19 cellular contexts compared by ENCODE assay signal in genomic region chr17:36566081-36566480, GRCh38. TPM values are rescaled to one million over a fixed set of nuclear protein-coding genes. Genes with fewer than 3 reads are reported as not detected.
DNase-seq lines count a peak whose midpoint lies in the region; ATAC-seq and TF ChIP-seq lines count a peak whose summit lies in the region.
"Had no signal": no experiment of that assay in that cellular context is flagged by ENCODE, and none has a peak within 500 bp of the region (broad histone marks: within the 10 kb centered on the region; RNA-seq: fewer than 3 reads in every experiment).

No MANE protein-coding gene starts in this region.

- H3K27me3 Mint-ChIP-seq in activated CD4-positive, alpha-beta T cell treated with anti-CD3 and anti-CD28 coated beads for 36 hours = no peaks in the 10 kb centered on the region
- no peaks in the 10 kb centered on the region for H3K27me3 Mint-ChIP-seq in activated CD4-positive, alpha-beta T cell treated with anti-CD3 and anti-CD28 coated beads, Interleukin-2, amount 10 ng/mL, durations not matched to agents 7 days and 5 days
- H3K27me3 Mint-ChIP-seq in natural killer cell (ENCODE audit: low read depth in 2 of 2) = no peaks in the 10 kb centered on the region
- H3K27me3 Mint-ChIP-seq in natural killer cell treated with Interleukin-12 subunit alpha and Interleukin-12 subunit beta and Interleukin-15 and Interleukin-18, amount 100 ng/mL, for 72 hours = no peaks in the 10 kb centered on the region
- no peaks in the 10 kb centered on the region for H3K27me3 Mint-ChIP-seq in nephron progenitor cell (ENCODE audit: low read depth, poor library complexity)
- H3K27me3 Mint-ChIP-seq in type B pancreatic cell = no peaks in the 10 kb centered on the region

- intact Hi-C loops in activated CD4-positive, alpha-beta T cell treated with anti-CD3 and anti-CD28 coated beads for 36 hours (cut with DNase I, micrococcal nuclease) = no loop called here
- intact Hi-C loops in natural killer cell (cut with micrococcal nuclease) = no loop called here

- H3K36me3 Mint-ChIP-seq in activated CD4-positive, alpha-beta T cell treated with anti-CD3 and anti-CD28 coated beads for 36 hours (ENCODE audit: low read depth) = peaks cover 56% of the 10 kb centered on the region
- H3K36me3 Mint-ChIP-seq in activated CD4-positive, alpha-beta T cell treated with anti-CD3 and anti-CD28 coated beads, Interleukin-2, amount 10 ng/mL, durations not matched to agents 7 days and 5 days (ENCODE audit: low read depth) = peaks cover 64% of the 10 kb centered on the region
- no peaks in the 10 kb centered on the region for H3K36me3 Mint-ChIP-seq in natural killer cell
- H3K36me3 Mint-ChIP-seq in natural killer cell treated with Interleukin-12 subunit alpha and Interleukin-12 subunit beta and Interleukin-15 and Interleukin-18, amount 100 ng/mL, for 72 hours = peaks cover 20% of the 10 kb centered on the region
- H3K36me3 Mint-ChIP-seq in nephron progenitor cell (ENCODE audit: low read depth) = peaks cover 76% of the 10 kb centered on the region
- peaks cover 26% of the 10 kb centered on the region for H3K36me3 Mint-ChIP-seq in type B pancreatic cell

- CTCF ChIA-PET in activated CD4-positive, alpha-beta T cell treated with anti-CD3 and anti-CD28 coated beads for 36 hours (lab: Charles Lee) = interaction anchor here (0.6 to 1.6 kb wide), 3 partner anchors 17 to 885 kb away, joined by 3 to 7 read pairs (median 3); no protein-coding TSS in a partner anchor
- CTCF ChIA-PET in activated CD4-positive, alpha-beta T cell treated with anti-CD3 and anti-CD28 coated beads, Interleukin-2, amount 10 ng/mL, durations not matched to agents 7 days and 5 days (lab: Charles Lee) = interaction anchor here (1.1 to 1.7 kb wide), 2 partner anchors 29 to 36 kb away, joined by 3 to 5 read pairs; no protein-coding TSS in a partner anchor

- TF ChIP-seq CTCF in natural killer cell (IDR thresholded peaks at IDR 0.05) = no peak
- TF ChIP-seq CTCF in nephron progenitor cell (IDR thresholded peaks at IDR 0.05) = no peak
- no peak for TF ChIP-seq CTCF in type B pancreatic cell (conservative IDR thresholded peaks at IDR 0.05)

- H3K4me3 Mint-ChIP-seq in activated CD4-positive, alpha-beta T cell treated with anti-CD3 and anti-CD28 coated beads for 36 hours = no peak overlapping the region
- no peak overlapping the region for H3K4me3 Mint-ChIP-seq in activated CD4-positive, alpha-beta T cell treated with anti-CD3 and anti-CD28 coated beads, Interleukin-2, amount 10 ng/mL, durations not matched to agents 7 days and 5 days
- no peak overlapping the region for H3K4me3 Mint-ChIP-seq in natural killer cell
- no peak overlapping the region for H3K4me3 Mint-ChIP-seq in natural killer cell treated with Interleukin-12 subunit alpha and Interleukin-12 subunit beta and Interleukin-15 and Interleukin-18, amount 100 ng/mL, for 72 hours
- H3K4me3 Mint-ChIP-seq in nephron progenitor cell = no peak overlapping the region
- no peak overlapping the region for H3K4me3 Mint-ChIP-seq in type B pancreatic cell
- H3K4me3 Mint-ChIP-seq: CD8-positive, alpha-beta T cell had no signal

- H3K9me3 Mint-ChIP-seq in activated CD4-positive, alpha-beta T cell treated with anti-CD3 and anti-CD28 coated beads for 36 hours (ENCODE audit: low read depth) = no peaks in the 10 kb centered on the region
- H3K9me3 Mint-ChIP-seq in activated CD4-positive, alpha-beta T cell treated with anti-CD3 and anti-CD28 coated beads, Interleukin-2, amount 10 ng/mL, durations not matched to agents 7 days and 5 days = no peaks in the 10 kb centered on the region
- H3K9me3 Mint-ChIP-seq in natural killer cell (no peaks in the 10 kb centered on the region), nephron progenitor cell (no peaks in the 10 kb centered on the region), type B pancreatic cell (no peaks in the 10 kb centered on the region)
- H3K9me3 Mint-ChIP-seq in natural killer cell treated with Interleukin-12 subunit alpha and Interleukin-12 subunit beta and Interleukin-15 and Interleukin-18, amount 100 ng/mL, for 72 hours = no peaks in the 10 kb centered on the region
- H3K9me3 Mint-ChIP-seq: CD8-positive, alpha-beta T cell had no signal

- POLR2A ChIA-PET in activated CD4-positive, alpha-beta T cell treated with anti-CD3 and anti-CD28 coated beads for 36 hours (lab: Charles Lee) = no interaction called here
- POLR2A ChIA-PET in activated CD4-positive, alpha-beta T cell treated with anti-CD3 and anti-CD28 coated beads, Interleukin-2, amount 10 ng/mL, durations not matched to agents 7 days and 5 days (lab: Charles Lee) = interaction anchor here (0.7 kb wide), 1 partner anchor 20 kb away, joined by 5 read pairs; no protein-coding TSS in a partner anchor

- peak overlapping the region; percentile 19 for H3K27ac Mint-ChIP-seq in activated CD4-positive, alpha-beta T cell treated with anti-CD3 and anti-CD28 coated beads for 36 hours
- H3K27ac Mint-ChIP-seq in activated CD4-positive, alpha-beta T cell treated with anti-CD3 and anti-CD28 coated beads, Interleukin-2, amount 10 ng/mL, durations not matched to agents 7 days and 5 days = no peak overlapping the region
- H3K27ac Mint-ChIP-seq in natural killer cell (peak overlapping the region; percentile 8 to 53), nephron progenitor cell (no peak overlapping the region), type B pancreatic cell (no peak overlapping the region)
- H3K27ac Mint-ChIP-seq in natural killer cell treated with Interleukin-12 subunit alpha and Interleukin-12 subunit beta and Interleukin-15 and Interleukin-18, amount 100 ng/mL, for 72 hours = peak overlapping the region in 1 of 2 donors; percentile 61
- H3K27ac Mint-ChIP-seq: CD8-positive, alpha-beta T cell had no signal

- no peak for ATAC-seq in activated CD4-positive, alpha-beta T cell treated with anti-CD3 and anti-CD28 coated beads for 36 hours
- ATAC-seq in natural killer cell = no peak
- no peak for ATAC-seq in natural killer cell treated with Interleukin-12 subunit alpha and Interleukin-12 subunit beta and Interleukin-15 and Interleukin-18, amount 100 ng/mL, for 72 hours
- ATAC-seq: CD8-positive, alpha-beta T cell; Panc1 had no signal

- DNase-seq in activated CD4-positive, alpha-beta T cell treated with anti-CD3 and anti-CD28 coated beads for 36 hours = no peak
- DNase-seq in activated CD4-positive, alpha-beta T cell treated with anti-CD3 and anti-CD28 coated beads, Interleukin-2, amount 10 ng/mL, durations not matched to agents 7 days and 5 days = no peak
- DNase-seq in natural killer cell = no peak
- DNase-seq in natural killer cell treated with Interleukin-12 subunit alpha and Interleukin-12 subunit beta and Interleukin-15 and Interleukin-18, amount 100 ng/mL, for 72 hours (ENCODE audit: low spot score) = no peak
- DNase-seq in iris pigment epithelial cell (ENCODE audit: low read depth) = peak; percentile 27
- no peak for DNase-seq in nephron progenitor cell
- no peak for DNase-seq in type B pancreatic cell (ENCODE audit: extremely low spot score, unreplicated experiment)
- no peak for DNase-seq in DMS 273 treated with DMSO at 0.1 percent for 48 hours (lab: John Stamatoyannopoulos, UW)
- DNase-seq: ACHN; CD8-positive, alpha-beta T cell; IMR-90; NCI-H1105; NCI-H2081; NCI-H2171; NCI-H345; NCI-H524 treated with DMSO at 0.1 percent for 48 hours; NCI-H82; SIG-M5 had no signal

- peaks cover 12% of the 10 kb centered on the region for H3K4me1 Mint-ChIP-seq in activated CD4-positive, alpha-beta T cell treated with anti-CD3 and anti-CD28 coated beads for 36 hours
- peaks cover 18% of the 10 kb centered on the region for H3K4me1 Mint-ChIP-seq in activated CD4-positive, alpha-beta T cell treated with anti-CD3 and anti-CD28 coated beads, Interleukin-2, amount 10 ng/mL, durations not matched to agents 7 days and 5 days
- H3K4me1 Mint-ChIP-seq in natural killer cell (peaks cover 19 to 23% of the 10 kb centered on the region in 2 donors), nephron progenitor cell (no peaks in the 10 kb centered on the region), type B pancreatic cell (ENCODE audit: unreplicated experiment) (no peaks in the 10 kb centered on the region)
- peaks cover 8 to 16% of the 10 kb centered on the region in 2 donors for H3K4me1 Mint-ChIP-seq in natural killer cell treated with Interleukin-12 subunit alpha and Interleukin-12 subunit beta and Interleukin-15 and Interleukin-18, amount 100 ng/mL, for 72 hours (ENCODE audit: low read depth in 2 of 2)

RNA-seq across cellular contexts. Expression of gene GGNBP2, which starts 21.4 kb away (rescaled TPM):
- 10 to 100 TPM; 75.2 to 81.4 TPM for total RNA-seq in activated CD4-positive, alpha-beta T cell treated with anti-CD3 and anti-CD28 coated beads for 36 hours
- total RNA-seq in activated CD4-positive, alpha-beta T cell treated with anti-CD3 and anti-CD28 coated beads, Interleukin-2, amount 10 ng/mL, durations not matched to agents 7 days and 5 days = 100 to 1,000 TPM; 111 to 116 TPM
- total RNA-seq in natural killer cell = 100 to 1,000 TPM; 183 to 233 (median 197) TPM
- total RNA-seq in natural killer cell treated with Interleukin-12 subunit alpha and Interleukin-12 subunit beta and Interleukin-15 and Interleukin-18, amount 100 ng/mL, for 72 hours = 100 to 1,000 TPM; 128 to 130 TPM
- 63.7 and 72.0 TPM in 2 replicates for total RNA-seq in type B pancreatic cell (ENCODE audit: low replicate concordance)

RNA-seq across cellular contexts. Expression of gene DHRS11, which starts 25.6 kb away (rescaled TPM):
- 10 to 100 TPM in 1 of 2 experiments, 1 to 10 TPM in 1; 9.2 to 10.2 TPM for total RNA-seq in activated CD4-positive, alpha-beta T cell treated with anti-CD3 and anti-CD28 coated beads for 36 hours
- total RNA-seq in activated CD4-positive, alpha-beta T cell treated with anti-CD3 and anti-CD28 coated beads, Interleukin-2, amount 10 ng/mL, durations not matched to agents 7 days and 5 days = 1 to 10 TPM; 4.8 to 5.0 TPM
- total RNA-seq in natural killer cell (1 to 10 TPM; 2.7 to 6.0 (median 4.9) TPM), type B pancreatic cell (ENCODE audit: low replicate concordance) (30.0 and 60.0 TPM in 2 replicates)
- total RNA-seq in natural killer cell treated with Interleukin-12 subunit alpha and Interleukin-12 subunit beta and Interleukin-15 and Interleukin-18, amount 100 ng/mL, for 72 hours = 10 to 100 TPM in 1 of 2 donors, 1 to 10 TPM in 1; 5.2 to 16.8 TPM

RNA-seq across cellular contexts. Expression of gene PIGW, which starts 31.3 kb away (rescaled TPM):
- 10 to 100 TPM; 11.8 to 13.4 TPM for total RNA-seq in activated CD4-positive, alpha-beta T cell treated with anti-CD3 and anti-CD28 coated beads for 36 hours
- total RNA-seq in activated CD4-positive, alpha-beta T cell treated with anti-CD3 and anti-CD28 coated beads, Interleukin-2, amount 10 ng/mL, durations not matched to agents 7 days and 5 days = 10 to 100 TPM; 12.8 to 15.2 TPM
- total RNA-seq in natural killer cell (1 to 10 TPM; 4.6 to 8.3 (median 5.0) TPM), type B pancreatic cell (ENCODE audit: low replicate concordance) (11.1 and 13.5 TPM in 2 replicates)
- total RNA-seq in natural killer cell treated with Interleukin-12 subunit alpha and Interleukin-12 subunit beta and Interleukin-15 and Interleukin-18, amount 100 ng/mL, for 72 hours = 10 to 100 TPM; 13.0 to 21.5 TPM

RNA-seq across cellular contexts. Expression of gene MYO19, which starts 31.4 kb away (rescaled TPM):
- total RNA-seq in activated CD4-positive, alpha-beta T cell treated with anti-CD3 and anti-CD28 coated beads for 36 hours = 100 to 1,000 TPM; 110 to 127 TPM
- total RNA-seq in activated CD4-positive, alpha-beta T cell treated with anti-CD3 and anti-CD28 coated beads, Interleukin-2, amount 10 ng/mL, durations not matched to agents 7 days and 5 days = 100 to 1,000 TPM; 125 to 127 TPM
- 100 to 1,000 TPM in 2 of 3 donors, 10 to 100 TPM in 1; 84.2 to 119 (median 104) TPM for total RNA-seq in natural killer cell
- 100 to 1,000 TPM; 103 to 333 TPM for total RNA-seq in natural killer cell treated with Interleukin-12 subunit alpha and Interleukin-12 subunit beta and Interleukin-15 and Interleukin-18, amount 100 ng/mL, for 72 hours
- 71.3 and 94.7 TPM in 2 replicates for total RNA-seq in type B pancreatic cell (ENCODE audit: low replicate concordance)

RNA-seq across cellular contexts. Expression of gene MRM1, which starts 35.3 kb away (rescaled TPM):
- total RNA-seq in activated CD4-positive, alpha-beta T cell treated with anti-CD3 and anti-CD28 coated beads for 36 hours = 10 to 100 TPM; 14.3 to 16.4 TPM
- total RNA-seq in activated CD4-positive, alpha-beta T cell treated with anti-CD3 and anti-CD28 coated beads, Interleukin-2, amount 10 ng/mL, durations not matched to agents 7 days and 5 days = 1 to 10 TPM; 6.8 to 8.6 TPM
- total RNA-seq in natural killer cell (1 to 10 TPM; 1.3 to 2.8 (median 1.7) TPM), type B pancreatic cell (ENCODE audit: low replicate concordance) (9.7 and 11.8 TPM in 2 replicates)
- 10 to 100 TPM; 10.5 to 22.6 TPM for total RNA-seq in natural killer cell treated with Interleukin-12 subunit alpha and Interleukin-12 subunit beta and Interleukin-15 and Interleukin-18, amount 100 ng/mL, for 72 hours

Comparison
In these comparisons a context has a peak if more than half of its experiments do, and no peak if none do; other contexts are left out.
1. H3K27ac Mint-ChIP-seq: peak in activated CD4-positive, alpha-beta T cell treated with anti-CD3 and anti-CD28 coated beads for 36 hours (single experiment) and natural killer cell (2 of 2); none in activated CD4-positive, alpha-beta T cell treated with anti-CD3 and anti-CD28 coated beads, Interleukin-2, amount 10 ng/mL, durations not matched to agents 7 days and 5 days (single experiment), nephron progenitor cell (single experiment) and type B pancreatic cell (single experiment).